ENCODE assay signal across 27 cellular contexts in genomic region chr6:77010931-77011542, GRCh38.
"Had no signal": no experiment of that assay in that cellular context is flagged by ENCODE, and none has a peak within 500 bp of the region (broad histone marks: within the 10 kb centered on the region; RNA-seq: fewer than 3 reads in every experiment).

No MANE protein-coding gene starts in this region.

- H2AFZ ChIP-seq: hepatocyte, neural progenitor cell had no signal

- H3K27me3 Mint-ChIP-seq: naive B cell; stimulated activated naive CD8-positive, alpha-beta T cell treated with anti-CD3 and anti-CD28 coated beads, Interleukin-15, amount 100 ng/mL, for 72 hours had no signal

- H3K4me3 ChIP-seq: dorsolateral prefrontal cortex, esophagus muscularis mucosa, gastroesophageal sphincter, heart left ventricle, hepatocyte, left lung, mucosa of descending colon, neural progenitor cell, psoas muscle, right lobe of liver, suprapubic skin, transverse colon, vagina had no signal

- H3K4me1 ChIP-seq: foreskin keratinocyte, heart left ventricle, left lung, psoas muscle, suprapubic skin, transverse colon, vagina had no signal

- H3K36me3 Mint-ChIP-seq: naive B cell, neural progenitor cell had no signal

- DNase-seq: dorsolateral prefrontal cortex; effector CD4-positive, alpha-beta T cell; foreskin keratinocyte; heart left ventricle; left cardiac atrium; left lung; mesenchymal stem cell; naive B cell; psoas muscle; right lobe of liver; small intestine; stimulated activated CD4-positive, alpha-beta T cell treated with anti-CD3 and anti-CD28 coated beads, Interleukin-12 subunit alpha, Interleukin-12 subunit beta, amount 100 ng/mL, for 4 hours; stimulated activated CD4-positive, alpha-beta T cell treated with anti-CD3 and anti-CD28 coated beads, Interleukin-1b, Interleukin-23, amount 100 ng/mL, for 48 hours; stimulated activated CD4-positive, alpha-beta T cell treated with anti-CD3 and anti-CD28 coated beads, Interleukin-4, amount 100 ng/mL, for 1 hour; stimulated activated CD8-positive, alpha-beta memory T cell treated with anti-CD3 and anti-CD28 coated beads, Interleukin-4, amount 100 ng/mL, for 48 hours; stimulated activated naive CD4-positive, alpha-beta T cell; stimulated activated naive CD8-positive, alpha-beta T cell treated with anti-CD3 and anti-CD28 coated beads, Interleukin-15, amount 100 ng/mL, for 72 hours; transverse colon had no signal

- H3K27ac Mint-ChIP-seq: mesothelial cell of epicardium; nephron; neural progenitor cell; stimulated activated naive CD8-positive, alpha-beta T cell treated with anti-CD3 and anti-CD28 coated beads, Interleukin-15, amount 100 ng/mL, for 72 hours had no signal

- H3K27ac ChIP-seq: dorsolateral prefrontal cortex, esophagus muscularis mucosa, foreskin keratinocyte, gastroesophageal sphincter, heart left ventricle, hepatocyte, left lung, neural progenitor cell, psoas muscle, right lobe of liver, suprapubic skin, transverse colon, vagina had no signal

- H3K36me3 ChIP-seq: esophagus muscularis mucosa, gastroesophageal sphincter, heart left ventricle, left lung, neural progenitor cell, right lobe of liver, suprapubic skin, transverse colon, vagina had no signal

- H3K9me3 ChIP-seq: right lobe of liver, suprapubic skin, vagina had no signal

- H3K9me3 Mint-ChIP-seq: nephron had no signal

- H3K79me2 ChIP-seq: hepatocyte had no signal

- H3K4me1 Mint-ChIP-seq: naive B cell; nephron; stimulated activated naive CD8-positive, alpha-beta T cell treated with anti-CD3 and anti-CD28 coated beads, Interleukin-15, amount 100 ng/mL, for 72 hours had no signal

- H3K27me3 ChIP-seq: dorsolateral prefrontal cortex, esophagus muscularis mucosa, foreskin keratinocyte, gastroesophageal sphincter, heart left ventricle, hepatocyte, left lung, neural progenitor cell, right lobe of liver, suprapubic skin, transverse colon, vagina had no signal

- H3K4me2 ChIP-seq: hepatocyte, neural progenitor cell had no signal

- H3K4me3 Mint-ChIP-seq: mesothelial cell of epicardium; naive B cell; nephron; neural progenitor cell; stimulated activated naive CD8-positive, alpha-beta T cell treated with anti-CD3 and anti-CD28 coated beads, Interleukin-15, amount 100 ng/mL, for 72 hours had no signal

- ATAC-seq: foreskin keratinocyte; gastroesophageal sphincter; heart left ventricle; left cardiac atrium; left lung; mucosa of descending colon; psoas muscle; right lobe of liver; stimulated activated naive CD8-positive, alpha-beta T cell treated with anti-CD3 and anti-CD28 coated beads, Interleukin-15, amount 100 ng/mL, for 72 hours had no signal
